In genomic region chr7:155203059-155203881, GRCh38 we compare ENCODE assay signal across 15 cellular contexts.
DNase-seq lines count a peak whose midpoint lies in the region; ATAC-seq lines count a peak whose summit lies in the region.
"Had no signal": no experiment of that assay in that cellular context is flagged by ENCODE, and none has a peak within 500 bp of the region (broad histone marks: within the 10 kb centered on the region; RNA-seq: fewer than 3 reads in every experiment).

No MANE protein-coding gene starts in this region.

- H3K27me3 Mint-ChIP-seq in activated naive CD4-positive, alpha-beta T cell treated with anti-CD3 and anti-CD28 coated beads, Interleukin-2, amount 50 U/mL, for 24 hours = no peaks in the 10 kb centered on the region
- H3K27me3 Mint-ChIP-seq in activated naive CD4-positive, alpha-beta T cell treated with anti-CD3 and anti-CD28 coated beads for 36 hours (ENCODE audit: low read depth) = no peaks in the 10 kb centered on the region
- no peaks in the 10 kb centered on the region for H3K27me3 Mint-ChIP-seq in activated CD4-positive, alpha-beta memory T cell treated with anti-CD3 and anti-CD28 coated beads for 36 hours
- no peaks in the 10 kb centered on the region for H3K27me3 Mint-ChIP-seq in activated T-cell treated with anti-CD3 and anti-CD28 coated beads, Interleukin-2, amount 50 U/mL, for 4 hours (ENCODE audit: low read depth)

- POLR2A ChIA-PET in activated CD4-positive, alpha-beta memory T cell treated with anti-CD3 and anti-CD28 coated beads for 36 hours (lab: Charles Lee) = interaction anchor here (4.5 kb wide), 1 partner anchor 94 kb away, joined by 111 read pairs; the partner anchor contains the start of gene INSIG1

- intact Hi-C loops in activated naive CD4-positive, alpha-beta T cell treated with anti-CD3 and anti-CD28 coated beads for 36 hours (cut with micrococcal nuclease) = loop anchor here (10.0 kb wide), 1 partner anchor 442 kb away; the partner anchor contains the start of gene RBM33
- intact Hi-C loops in activated CD4-positive, alpha-beta memory T cell treated with anti-CD3 and anti-CD28 coated beads for 36 hours (cut with micrococcal nuclease) = no loop called here

- CTCF ChIA-PET in activated naive CD4-positive, alpha-beta T cell treated with anti-CD3 and anti-CD28 coated beads for 36 hours (lab: Charles Lee) = interaction anchor here (1.5 kb wide), 1 partner anchor 14 kb away, joined by 4 read pairs; no protein-coding TSS in a partner anchor
- CTCF ChIA-PET in activated CD4-positive, alpha-beta memory T cell treated with anti-CD3 and anti-CD28 coated beads for 36 hours (lab: Charles Lee) = interaction anchor here (0.9 kb wide), 1 partner anchor 12 kb away, joined by 3 read pairs; no protein-coding TSS in a partner anchor

- no peak for DNase-seq in activated naive CD4-positive, alpha-beta T cell treated with anti-CD3 and anti-CD28 coated beads for 36 hours
- no peak for DNase-seq in activated CD4-positive, alpha-beta memory T cell treated with anti-CD3 and anti-CD28 coated beads for 36 hours
- DNase-seq in islet precursor cell = peak; percentile 62
- no peak for DNase-seq in stimulated activated effector memory CD8-positive, alpha-beta T cell treated with anti-CD3 and anti-CD28 coated beads, Interleukin-12 subunit alpha, Interleukin-12 subunit beta, amount 100 ng/mL, for 72 hours (ENCODE audit: low spot score in 2 of 2)
- DNase-seq in activated T-cell treated with anti-CD3 and anti-CD28 coated beads, Interleukin-2, amount 50 U/mL, for 4 hours = no peak
- DNase-seq: activated gamma-delta T cell treated with Interleukin-2 at 50 U/mL for 16 hours; left ventricle myocardium superior; naive thymus-derived CD4-positive, alpha-beta T cell; NCI-H2081 treated with DMSO at 0.1 percent for 48 hours; T-helper 9 cell; upper lobe of right lung had no signal

- peaks cover 7% of the 10 kb centered on the region for H3K36me3 Mint-ChIP-seq in activated naive CD4-positive, alpha-beta T cell treated with anti-CD3 and anti-CD28 coated beads, Interleukin-2, amount 50 U/mL, for 24 hours
- no peaks in the 10 kb centered on the region for H3K36me3 Mint-ChIP-seq in activated naive CD4-positive, alpha-beta T cell treated with anti-CD3 and anti-CD28 coated beads for 36 hours (ENCODE audit: low read depth)
- H3K36me3 Mint-ChIP-seq in activated CD4-positive, alpha-beta memory T cell treated with anti-CD3 and anti-CD28 coated beads for 36 hours = peaks cover 3% of the 10 kb centered on the region
- peaks cover 33% of the 10 kb centered on the region for H3K36me3 Mint-ChIP-seq in stimulated activated effector memory CD8-positive, alpha-beta T cell treated with anti-CD3 and anti-CD28 coated beads, Interleukin-12 subunit alpha, Interleukin-12 subunit beta, amount 100 ng/mL, for 72 hours
- peaks cover 3% of the 10 kb centered on the region for H3K36me3 Mint-ChIP-seq in activated T-cell treated with anti-CD3 and anti-CD28 coated beads, Interleukin-2, amount 50 U/mL, for 4 hours (ENCODE audit: insufficient read depth)
- H3K36me3 Mint-ChIP-seq: brain had no signal

- ATAC-seq in stimulated activated effector memory CD8-positive, alpha-beta T cell treated with anti-CD3 and anti-CD28 coated beads, Interleukin-12 subunit alpha, Interleukin-12 subunit beta, amount 100 ng/mL, for 72 hours = no peak
- ATAC-seq in HG03039 (IDR thresholded peaks at IDR 0.05; ENCODE audit: unreplicated experiment) (no peak), HG03460 (IDR thresholded peaks at IDR 0.05; ENCODE audit: unreplicated experiment) (no peak)
- ATAC-seq in activated T-cell treated with anti-CD3 and anti-CD28 coated beads, Interleukin-2, amount 50 U/mL, for 4 hours = no peak
- ATAC-seq: left ventricle myocardium superior; naive thymus-derived CD4-positive, alpha-beta T cell; upper lobe of right lung had no signal

- peaks cover 56% of the 10 kb centered on the region for H3K4me1 Mint-ChIP-seq in activated naive CD4-positive, alpha-beta T cell treated with anti-CD3 and anti-CD28 coated beads, Interleukin-2, amount 50 U/mL, for 24 hours
- H3K4me1 Mint-ChIP-seq in activated naive CD4-positive, alpha-beta T cell treated with anti-CD3 and anti-CD28 coated beads for 36 hours (ENCODE audit: low read depth) = peaks cover 48% of the 10 kb centered on the region
- H3K4me1 Mint-ChIP-seq in activated CD4-positive, alpha-beta memory T cell treated with anti-CD3 and anti-CD28 coated beads for 36 hours (ENCODE audit: low read depth) = peaks cover 53% of the 10 kb centered on the region
- H3K4me1 Mint-ChIP-seq in stimulated activated effector memory CD8-positive, alpha-beta T cell treated with anti-CD3 and anti-CD28 coated beads, Interleukin-12 subunit alpha, Interleukin-12 subunit beta, amount 100 ng/mL, for 72 hours = peaks cover 58% of the 10 kb centered on the region
- peaks cover 54% of the 10 kb centered on the region for H3K4me1 Mint-ChIP-seq in activated T-cell treated with anti-CD3 and anti-CD28 coated beads, Interleukin-2, amount 50 U/mL, for 4 hours (ENCODE audit: low read depth)

- no peak overlapping the region for H3K4me3 Mint-ChIP-seq in activated naive CD4-positive, alpha-beta T cell treated with anti-CD3 and anti-CD28 coated beads, Interleukin-2, amount 50 U/mL, for 24 hours
- H3K4me3 Mint-ChIP-seq in activated naive CD4-positive, alpha-beta T cell treated with anti-CD3 and anti-CD28 coated beads for 36 hours = no peak overlapping the region
- no peak overlapping the region for H3K4me3 Mint-ChIP-seq in activated CD4-positive, alpha-beta memory T cell treated with anti-CD3 and anti-CD28 coated beads for 36 hours
- H3K4me3 Mint-ChIP-seq in stimulated activated effector memory CD8-positive, alpha-beta T cell treated with anti-CD3 and anti-CD28 coated beads, Interleukin-12 subunit alpha, Interleukin-12 subunit beta, amount 100 ng/mL, for 72 hours = no peak overlapping the region
- H3K4me3 Mint-ChIP-seq in activated T-cell treated with anti-CD3 and anti-CD28 coated beads, Interleukin-2, amount 50 U/mL, for 4 hours = no peak overlapping the region
- H3K4me3 Mint-ChIP-seq: brain had no signal

- peaks cover 5% of the 10 kb centered on the region for H3K9me3 Mint-ChIP-seq in activated naive CD4-positive, alpha-beta T cell treated with anti-CD3 and anti-CD28 coated beads, Interleukin-2, amount 50 U/mL, for 24 hours
- peaks cover 4% of the 10 kb centered on the region for H3K9me3 Mint-ChIP-seq in activated naive CD4-positive, alpha-beta T cell treated with anti-CD3 and anti-CD28 coated beads for 36 hours
- H3K9me3 Mint-ChIP-seq in activated CD4-positive, alpha-beta memory T cell treated with anti-CD3 and anti-CD28 coated beads for 36 hours = peaks cover 5% of the 10 kb centered on the region
- H3K9me3 Mint-ChIP-seq in stimulated activated effector memory CD8-positive, alpha-beta T cell treated with anti-CD3 and anti-CD28 coated beads, Interleukin-12 subunit alpha, Interleukin-12 subunit beta, amount 100 ng/mL, for 72 hours = peaks cover 7% of the 10 kb centered on the region
- peaks cover 12% of the 10 kb centered on the region for H3K9me3 Mint-ChIP-seq in activated T-cell treated with anti-CD3 and anti-CD28 coated beads, Interleukin-2, amount 50 U/mL, for 4 hours

- peak overlapping the region; percentile 9 for H3K27ac Mint-ChIP-seq in activated naive CD4-positive, alpha-beta T cell treated with anti-CD3 and anti-CD28 coated beads, Interleukin-2, amount 50 U/mL, for 24 hours
- H3K27ac Mint-ChIP-seq in activated naive CD4-positive, alpha-beta T cell treated with anti-CD3 and anti-CD28 coated beads for 36 hours = no peak overlapping the region
- H3K27ac Mint-ChIP-seq in activated CD4-positive, alpha-beta memory T cell treated with anti-CD3 and anti-CD28 coated beads for 36 hours = peak overlapping the region; percentile 50
- peak overlapping the region; percentile 99 for H3K27ac Mint-ChIP-seq in stimulated activated effector memory CD8-positive, alpha-beta T cell treated with anti-CD3 and anti-CD28 coated beads, Interleukin-12 subunit alpha, Interleukin-12 subunit beta, amount 100 ng/mL, for 72 hours
- H3K27ac Mint-ChIP-seq: brain had no signal
